ENCODE assay signal across 26 cellular contexts in the genomic region with DNA sequence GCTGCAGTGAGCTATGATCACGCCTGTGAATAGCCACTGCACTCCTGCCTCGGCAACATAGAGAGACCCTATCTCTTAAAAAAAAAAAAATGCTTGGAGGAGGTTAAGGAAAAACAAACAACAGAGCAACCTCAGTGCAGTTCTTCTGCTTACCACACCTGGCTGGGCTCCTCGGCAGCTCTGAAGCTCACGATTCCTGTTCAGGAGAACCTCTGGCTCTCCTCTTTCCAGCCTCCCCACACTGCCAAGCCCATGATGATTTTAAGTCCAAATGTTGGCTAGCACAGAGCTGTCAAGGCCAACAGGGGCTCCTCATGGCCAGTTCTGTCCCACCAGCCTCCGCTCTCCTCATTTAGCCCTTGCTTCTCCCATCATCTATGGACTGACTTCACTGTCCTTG.
DNase-seq lines count a peak whose midpoint lies in the region; ATAC-seq and TF ChIP-seq lines count a peak whose summit lies in the region.
"Had no signal": no experiment of that assay in that cellular context is flagged by ENCODE, and none has a peak within 500 bp of the region (broad histone marks: within the 10 kb centered on the region; RNA-seq: fewer than 3 reads in every experiment).

No MANE protein-coding gene starts in this region.

- no peak overlapping the region for H2AFZ ChIP-seq in PC-9

- 43 to 68% (median 58%) methylated on average over 5 of the region's 5 CpGs for WGBS in stomach, 5 donors

- CTCF ChIA-PET in PC-9 (lab: Charles Lee) = interaction anchor here (0.7 kb wide), 1 partner anchor 58 kb away, joined by 4 read pairs; no protein-coding TSS in a partner anchor

- TF ChIP-seq EP300 in stomach (IDR thresholded peaks at IDR 0.05) = no peak

- no peaks in the 10 kb centered on the region for H3K36me3 Mint-ChIP-seq in naive B cell
- H3K36me3 Mint-ChIP-seq: activated CD4-positive, alpha-beta memory T cell treated with anti-CD3 and anti-CD28 coated beads for 36 hours had no signal

- peaks cover 92% of the 10 kb centered on the region for H3K79me2 ChIP-seq in PC-9 (ENCODE audit: low read depth)

- H3K4me3 ChIP-seq in PC-9 (no peak overlapping the region), stomach (no peak overlapping the region)
- H3K4me3 ChIP-seq: upper lobe of left lung had no signal

- no peaks in the 10 kb centered on the region for H3K9me2 ChIP-seq in PC-9 (ENCODE audit: insufficient read depth)

- no peak for TF ChIP-seq POLR2A in stomach (IDR thresholded peaks at IDR 0.05)

- H3K36me3 ChIP-seq in PC-9 (ENCODE audit: low read depth) (no peaks in the 10 kb centered on the region), stomach (no peaks in the 10 kb centered on the region)
- H3K36me3 ChIP-seq: upper lobe of left lung had no signal

- DNase-seq in PC-9 (no peak), caudate nucleus (lab: John Stamatoyannopoulos, UW) (no peak), naive B cell (no peak), stomach (no peak), NCI-H446 (lab: John Stamatoyannopoulos, UW) (no peak)
- no peak for DNase-seq in stimulated activated CD4-positive, alpha-beta T cell treated with anti-CD3 and anti-CD28 coated beads, Interleukin-15, amount 100 ng/mL, for 24 hours
- DNase-seq: activated B cell treated with CpG ODN at 0.5 μM for 24 hours; activated CD4-positive, alpha-beta memory T cell treated with anti-CD3 and anti-CD28 coated beads for 36 hours; activated naive CD4-positive, alpha-beta T cell treated with Interleukin-2 at 50 U/mL for 16 hours; activated T-cell treated with anti-CD3 and anti-CD28 coated beads, Interleukin-2, amount 50 U/mL, for 1 hour; AML-193; amygdala; Calu3; effector memory CD8-positive, alpha-beta T cell; EL; GOT3; Karpas-422; NCI-H1092 treated with DMSO at 0.1 percent for 48 hours; NCI-H748 treated with DMSO at 0.1 percent for 48 hours; occipital lobe; OCI-M1; stimulated activated naive CD4-positive, alpha-beta T cell treated with Interleukin-2 at 50 U/mL for 16 hours; upper lobe of left lung had no signal

- no peak for TF ChIP-seq CTCF in PC-9 (conservative IDR thresholded peaks at IDR 0.05)
- TF ChIP-seq CTCF in stomach (IDR thresholded peaks at IDR 0.05) = no peak

- H3K4me1 ChIP-seq in PC-9 (replicated peaks; ENCODE audit: insufficient read depth) (peaks cover 43% of the 10 kb centered on the region), stomach (peaks cover 79 to 97% (median 89%) of the 10 kb centered on the region in 4 donors)

- BruUV-seq in PC-9 (replicated peaks; lab: Mats Ljungman, UMichigan) = no TSS peak

- H3K4me1 Mint-ChIP-seq in naive B cell = peaks cover 78 to 95% (median 87%) of the 10 kb centered on the region in 3 donors

- no peak for ATAC-seq in naive B cell (ENCODE audit: low read depth in 2 of 2)
- ATAC-seq in SK-N-SH treated with all-trans-retinoic acid at 6 μM for 48 hours = no peak
- no peak for ATAC-seq in GM21423 (IDR thresholded peaks at IDR 0.05; ENCODE audit: unreplicated experiment)
- ATAC-seq: effector memory CD8-positive, alpha-beta T cell; sciatic nerve had no signal

- POLR2A ChIA-PET in PC-9 (lab: Charles Lee; ENCODE audit: unreplicated experiment) = interaction anchor here (0.6 kb wide), 2 partner anchors 75 to 300 kb away, joined by 3 to 4 read pairs; no protein-coding TSS in a partner anchor

- no peak overlapping the region; the same call in 1 of the 2 replicates for H3K4me2 ChIP-seq in PC-9

- no peaks in the 10 kb centered on the region for H3K27me3 Mint-ChIP-seq in naive B cell
- H3K27me3 Mint-ChIP-seq: activated B cell treated with CpG ODN at 0.5 μM for 24 hours; activated CD4-positive, alpha-beta memory T cell treated with anti-CD3 and anti-CD28 coated beads for 36 hours; effector memory CD8-positive, alpha-beta T cell had no signal

- no peaks in the 10 kb centered on the region for H3K9me3 Mint-ChIP-seq in naive B cell
- H3K9me3 Mint-ChIP-seq: activated B cell treated with CpG ODN at 0.5 μM for 24 hours; activated CD4-positive, alpha-beta memory T cell treated with anti-CD3 and anti-CD28 coated beads for 36 hours; effector memory CD8-positive, alpha-beta T cell had no signal

- H3K27me3 ChIP-seq in PC-9 (ENCODE audit: insufficient read depth, low read depth) (no peaks in the 10 kb centered on the region), stomach (no peaks in the 10 kb centered on the region)
- H3K27me3 ChIP-seq: upper lobe of left lung had no signal

- H3K9me3 ChIP-seq in PC-9 (ENCODE audit: insufficient read depth, low read depth) (no peaks in the 10 kb centered on the region), stomach (no peaks in the 10 kb centered on the region)
- H3K9me3 ChIP-seq: upper lobe of left lung had no signal

- H3K27ac ChIP-seq in PC-9 (peak overlapping the region; percentile 42; the same call in 1 of the 2 replicates), caudate nucleus (ENCODE audit: low read depth, low read length) (peak overlapping the region; percentile 4), stomach (peak overlapping the region; percentile 34 to 92 (median 89))

- intact Hi-C loops in PC-9 (cut with micrococcal nuclease; ENCODE audit: unreplicated experiment) = no loop called here
- intact Hi-C loops in stomach (cut with DNase I; ENCODE audit: low total_unique reads) = no loop called here

- peaks cover 14% of the 10 kb centered on the region for H4K20me1 ChIP-seq in PC-9 (ENCODE audit: insufficient read depth)

- peaks cover 40% of the 10 kb centered on the region for H3F3A ChIP-seq in PC-9 (ENCODE audit: insufficient read depth, low read depth)

- peak overlapping the region in 3 of 8 donors; percentile 7 to 63 (median 43) for H3K4me3 Mint-ChIP-seq in naive B cell
- H3K4me3 Mint-ChIP-seq: activated CD4-positive, alpha-beta memory T cell treated with anti-CD3 and anti-CD28 coated beads for 36 hours; effector memory CD8-positive, alpha-beta T cell had no signal

- H3K27ac Mint-ChIP-seq in naive B cell = peak overlapping the region in 4 of 6 donors; percentile 59 to 86 (median 81)
- H3K27ac Mint-ChIP-seq: activated CD4-positive, alpha-beta memory T cell treated with anti-CD3 and anti-CD28 coated beads for 36 hours; effector memory CD8-positive, alpha-beta T cell had no signal

TF ChIP-seq in SK-N-SH treated with all-trans-retinoic acid at 6 μM for 48 hours, 23 proteins besides CTCF, POLR2A, EP300 and RAD21 (continues in another document):
- TF ChIP-seq CREB5 (CRISPR knock-in tag; IDR thresholded peaks at IDR 0.05; ENCODE audit: low read depth) = no peak
- TF ChIP-seq OSR1 (CRISPR knock-in tag; IDR thresholded peaks at IDR 0.05) = no peak
- TF ChIP-seq, protein P1, sequence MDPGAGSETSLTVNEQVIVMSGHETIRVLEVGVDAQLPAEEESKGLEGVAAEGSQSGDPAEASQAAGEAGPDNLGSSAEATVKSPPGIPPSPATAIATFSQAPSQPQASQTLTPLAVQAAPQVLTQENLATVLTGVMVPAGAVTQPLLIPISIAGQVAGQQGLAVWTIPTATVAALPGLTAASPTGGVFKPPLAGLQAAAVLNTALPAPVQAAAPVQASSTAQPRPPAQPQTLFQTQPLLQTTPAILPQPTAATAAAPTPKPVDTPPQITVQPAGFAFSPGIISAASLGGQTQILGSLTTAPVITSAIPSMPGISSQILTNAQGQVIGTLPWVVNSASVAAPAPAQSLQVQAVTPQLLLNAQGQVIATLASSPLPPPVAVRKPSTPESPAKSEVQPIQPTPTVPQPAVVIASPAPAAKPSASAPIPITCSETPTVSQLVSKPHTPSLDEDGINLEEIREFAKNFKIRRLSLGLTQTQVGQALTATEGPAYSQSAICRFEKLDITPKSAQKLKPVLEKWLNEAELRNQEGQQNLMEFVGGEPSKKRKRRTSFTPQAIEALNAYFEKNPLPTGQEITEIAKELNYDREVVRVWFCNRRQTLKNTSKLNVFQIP (CRISPR knock-in tag; IDR thresholded peaks at IDR 0.05; ENCODE audit: borderline replicate concordance, low read depth) = no peak
- TF ChIP-seq, protein P2, sequence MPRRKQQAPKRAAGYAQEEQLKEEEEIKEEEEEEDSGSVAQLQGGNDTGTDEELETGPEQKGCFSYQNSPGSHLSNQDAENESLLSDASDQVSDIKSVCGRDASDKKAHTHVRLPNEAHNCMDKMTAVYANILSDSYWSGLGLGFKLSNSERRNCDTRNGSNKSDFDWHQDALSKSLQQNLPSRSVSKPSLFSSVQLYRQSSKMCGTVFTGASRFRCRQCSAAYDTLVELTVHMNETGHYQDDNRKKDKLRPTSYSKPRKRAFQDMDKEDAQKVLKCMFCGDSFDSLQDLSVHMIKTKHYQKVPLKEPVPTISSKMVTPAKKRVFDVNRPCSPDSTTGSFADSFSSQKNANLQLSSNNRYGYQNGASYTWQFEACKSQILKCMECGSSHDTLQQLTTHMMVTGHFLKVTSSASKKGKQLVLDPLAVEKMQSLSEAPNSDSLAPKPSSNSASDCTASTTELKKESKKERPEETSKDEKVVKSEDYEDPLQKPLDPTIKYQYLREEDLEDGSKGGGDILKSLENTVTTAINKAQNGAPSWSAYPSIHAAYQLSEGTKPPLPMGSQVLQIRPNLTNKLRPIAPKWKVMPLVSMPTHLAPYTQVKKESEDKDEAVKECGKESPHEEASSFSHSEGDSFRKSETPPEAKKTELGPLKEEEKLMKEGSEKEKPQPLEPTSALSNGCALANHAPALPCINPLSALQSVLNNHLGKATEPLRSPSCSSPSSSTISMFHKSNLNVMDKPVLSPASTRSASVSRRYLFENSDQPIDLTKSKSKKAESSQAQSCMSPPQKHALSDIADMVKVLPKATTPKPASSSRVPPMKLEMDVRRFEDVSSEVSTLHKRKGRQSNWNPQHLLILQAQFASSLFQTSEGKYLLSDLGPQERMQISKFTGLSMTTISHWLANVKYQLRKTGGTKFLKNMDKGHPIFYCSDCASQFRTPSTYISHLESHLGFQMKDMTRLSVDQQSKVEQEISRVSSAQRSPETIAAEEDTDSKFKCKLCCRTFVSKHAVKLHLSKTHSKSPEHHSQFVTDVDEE (CRISPR knock-in tag; IDR thresholded peaks at IDR 0.05) = no peak

Comparison
In these comparisons a context has a peak if more than half of its experiments do, and no peak if none do; other contexts are left out.
1. H3K27ac ChIP-seq: peak in every context shown above with its lines; median percentile 89 in stomach; 42 in PC-9; 4 in caudate nucleus.